Comparison of ENCODE assay signal across 1 cellular context in the genomic region with DNA sequence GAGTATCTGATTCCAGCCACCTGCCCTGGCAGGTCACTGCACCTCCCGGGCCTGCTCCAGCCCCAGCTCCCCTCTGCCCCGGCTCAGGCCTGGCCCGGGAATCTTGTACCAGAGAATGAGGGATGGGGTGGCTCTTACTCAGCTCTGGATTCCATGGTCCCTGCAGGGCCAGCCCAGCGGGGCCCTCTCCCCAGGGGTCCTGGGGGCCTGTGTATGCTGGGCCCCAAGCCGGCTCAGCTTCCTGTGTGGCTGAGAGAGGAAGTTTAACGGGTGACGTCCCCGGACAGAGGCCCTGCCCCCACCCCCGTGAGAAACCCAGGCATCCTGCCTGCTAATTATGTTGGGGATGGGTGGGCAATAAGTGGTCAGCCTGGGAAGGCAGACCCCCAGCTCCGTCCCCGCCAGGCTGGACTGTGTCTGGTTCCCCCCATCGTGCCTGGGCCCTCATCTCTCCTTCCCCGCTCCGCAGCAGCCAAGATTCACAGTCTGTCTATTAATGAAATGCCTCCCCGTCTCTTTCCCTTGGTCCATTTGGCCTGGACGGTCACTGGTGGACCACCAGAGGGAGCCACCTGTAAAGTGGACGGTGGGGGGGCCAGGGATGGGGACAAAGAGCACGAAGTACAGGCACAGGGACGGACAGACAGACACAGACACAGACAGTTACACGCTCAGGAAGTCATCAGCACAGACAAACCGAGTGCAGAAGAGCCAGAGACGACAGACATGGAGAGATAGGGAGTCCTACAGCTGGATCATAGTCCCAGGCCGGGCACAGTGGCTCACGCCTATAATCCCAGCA.
TF ChIP-seq lines count a peak whose summit lies in the region.

A gene with protein sequence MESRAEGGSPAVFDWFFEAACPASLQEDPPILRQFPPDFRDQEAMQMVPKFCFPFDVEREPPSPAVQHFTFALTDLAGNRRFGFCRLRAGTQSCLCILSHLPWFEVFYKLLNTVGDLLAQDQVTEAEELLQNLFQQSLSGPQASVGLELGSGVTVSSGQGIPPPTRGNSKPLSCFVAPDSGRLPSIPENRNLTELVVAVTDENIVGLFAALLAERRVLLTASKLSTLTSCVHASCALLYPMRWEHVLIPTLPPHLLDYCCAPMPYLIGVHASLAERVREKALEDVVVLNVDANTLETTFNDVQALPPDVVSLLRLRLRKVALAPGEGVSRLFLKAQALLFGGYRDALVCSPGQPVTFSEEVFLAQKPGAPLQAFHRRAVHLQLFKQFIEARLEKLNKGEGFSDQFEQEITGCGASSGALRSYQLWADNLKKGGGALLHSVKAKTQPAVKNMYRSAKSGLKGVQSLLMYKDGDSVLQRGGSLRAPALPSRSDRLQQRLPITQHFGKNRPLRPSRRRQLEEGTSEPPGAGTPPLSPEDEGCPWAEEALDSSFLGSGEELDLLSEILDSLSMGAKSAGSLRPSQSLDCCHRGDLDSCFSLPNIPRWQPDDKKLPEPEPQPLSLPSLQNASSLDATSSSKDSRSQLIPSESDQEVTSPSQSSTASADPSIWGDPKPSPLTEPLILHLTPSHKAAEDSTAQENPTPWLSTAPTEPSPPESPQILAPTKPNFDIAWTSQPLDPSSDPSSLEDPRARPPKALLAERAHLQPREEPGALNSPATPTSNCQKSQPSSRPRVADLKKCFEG (minus strand): TSS at position 247 of the 802 bp plus-strand sequence. CDS start 92 bp downstream, at position 155.

TF ChIP-seq in Ishikawa, 13 proteins besides CTCF, POLR2A, EP300 and RAD21 (continued from another document):
- TF ChIP-seq, protein P1, sequence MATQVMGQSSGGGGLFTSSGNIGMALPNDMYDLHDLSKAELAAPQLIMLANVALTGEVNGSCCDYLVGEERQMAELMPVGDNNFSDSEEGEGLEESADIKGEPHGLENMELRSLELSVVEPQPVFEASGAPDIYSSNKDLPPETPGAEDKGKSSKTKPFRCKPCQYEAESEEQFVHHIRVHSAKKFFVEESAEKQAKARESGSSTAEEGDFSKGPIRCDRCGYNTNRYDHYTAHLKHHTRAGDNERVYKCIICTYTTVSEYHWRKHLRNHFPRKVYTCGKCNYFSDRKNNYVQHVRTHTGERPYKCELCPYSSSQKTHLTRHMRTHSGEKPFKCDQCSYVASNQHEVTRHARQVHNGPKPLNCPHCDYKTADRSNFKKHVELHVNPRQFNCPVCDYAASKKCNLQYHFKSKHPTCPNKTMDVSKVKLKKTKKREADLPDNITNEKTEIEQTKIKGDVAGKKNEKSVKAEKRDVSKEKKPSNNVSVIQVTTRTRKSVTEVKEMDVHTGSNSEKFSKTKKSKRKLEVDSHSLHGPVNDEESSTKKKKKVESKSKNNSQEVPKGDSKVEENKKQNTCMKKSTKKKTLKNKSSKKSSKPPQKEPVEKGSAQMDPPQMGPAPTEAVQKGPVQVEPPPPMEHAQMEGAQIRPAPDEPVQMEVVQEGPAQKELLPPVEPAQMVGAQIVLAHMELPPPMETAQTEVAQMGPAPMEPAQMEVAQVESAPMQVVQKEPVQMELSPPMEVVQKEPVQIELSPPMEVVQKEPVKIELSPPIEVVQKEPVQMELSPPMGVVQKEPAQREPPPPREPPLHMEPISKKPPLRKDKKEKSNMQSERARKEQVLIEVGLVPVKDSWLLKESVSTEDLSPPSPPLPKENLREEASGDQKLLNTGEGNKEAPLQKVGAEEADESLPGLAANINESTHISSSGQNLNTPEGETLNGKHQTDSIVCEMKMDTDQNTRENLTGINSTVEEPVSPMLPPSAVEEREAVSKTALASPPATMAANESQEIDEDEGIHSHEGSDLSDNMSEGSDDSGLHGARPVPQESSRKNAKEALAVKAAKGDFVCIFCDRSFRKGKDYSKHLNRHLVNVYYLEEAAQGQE (IDR thresholded peaks at IDR 0.05; ENCODE audit: low read depth) = no peak
- TF ChIP-seq EGR1 (IDR thresholded peaks at IDR 0.05) = no peak
- no peak for TF ChIP-seq TCF12 (IDR thresholded peaks at IDR 0.05; ENCODE audit: low read depth)
- no peak for TF ChIP-seq TAF1 (IDR thresholded peaks at IDR 0.05; ENCODE audit: low read depth)
- no peak for TF ChIP-seq FOXM1 (IDR thresholded peaks at IDR 0.05; ENCODE audit: borderline replicate concordance, low read depth)
- TF ChIP-seq, protein P2, sequence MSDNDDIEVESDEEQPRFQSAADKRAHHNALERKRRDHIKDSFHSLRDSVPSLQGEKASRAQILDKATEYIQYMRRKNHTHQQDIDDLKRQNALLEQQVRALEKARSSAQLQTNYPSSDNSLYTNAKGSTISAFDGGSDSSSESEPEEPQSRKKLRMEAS (IDR thresholded peaks at IDR 0.05) = no peak
TF ChIP-seq in Ishikawa: peak in this region for 0.
